ENCODE assay signal across 15 cellular contexts in genomic region chr17:69505740-69506139, GRCh38.
DNase-seq lines count a peak whose midpoint lies in the region; TF ChIP-seq lines count a peak whose summit lies in the region.
"Had no signal": no experiment of that assay in that cellular context is flagged by ENCODE, and none has a peak within 500 bp of the region (broad histone marks: within the 10 kb centered on the region; RNA-seq: fewer than 3 reads in every experiment).

No MANE protein-coding gene starts in this region.

- H2AFZ ChIP-seq in OCI-LY3 (ENCODE audit: low read depth, low read length) = no peak overlapping the region
- H2AFZ ChIP-seq: PC-9 had no signal

- H3K27me3 ChIP-seq in breast epithelium = no peaks in the 10 kb centered on the region
- H3K27me3 ChIP-seq in OCI-LY3 (ENCODE audit: low read depth, low read length) = no peaks in the 10 kb centered on the region
- H3K27me3 ChIP-seq in mesendoderm (ENCODE audit: insufficient read depth, low read length, poor library complexity) = no peaks in the 10 kb centered on the region
- H3K27me3 ChIP-seq in thymus (ENCODE audit: control insufficient read depth, insufficient read depth) = no peaks in the 10 kb centered on the region
- no peaks in the 10 kb centered on the region for H3K27me3 ChIP-seq in adrenal gland

- H2BK5ac ChIP-seq in mesendoderm (ENCODE audit: low read length) = no peak overlapping the region

- no peak overlapping the region for H4K8ac ChIP-seq in mesendoderm (ENCODE audit: low read depth, low read length)

- H4K5ac ChIP-seq in mesendoderm (ENCODE audit: low read length) = no peak overlapping the region

- no peak overlapping the region for H3K4me3 Mint-ChIP-seq in MCF 10A (ENCODE audit: unreplicated experiment)
- H3K4me3 Mint-ChIP-seq in Calu3 (ENCODE audit: low read depth, unreplicated experiment) = no peak overlapping the region
- H3K4me3 Mint-ChIP-seq: CD14-positive monocyte had no signal

- H2AK5ac ChIP-seq in mesendoderm (ENCODE audit: low read length) = no peak overlapping the region

- no CpG with 5 or more reads among the region's 3 CpGs for WGBS in mesendoderm (ENCODE audit: extremely low coverage, insufficient coverage, low lambda C conversion rate)
- WGBS in thymus = 96% methylated on average over 3 of the region's 3 CpGs
- WGBS in adrenal gland, 4 donors = 87 to 93% (median 90%) methylated on average over 3 of the region's 3 CpGs

- H3K27ac ChIP-seq in breast epithelium (peak overlapping the region; percentile 70 to 74), OCI-LY3 (ENCODE audit: low read length) (peak overlapping the region; percentile 26; the same call in 1 of the 2 replicates), mesendoderm (ENCODE audit: low read depth, low read length) (no peak overlapping the region), thymus (ENCODE audit: low read depth) (peak overlapping the region; percentile 18), adrenal gland (no peak overlapping the region)
- H3K27ac ChIP-seq: PC-9 had no signal

- H3K27me3 Mint-ChIP-seq in MCF 10A (ENCODE audit: insufficient read depth, unreplicated experiment) = no peaks in the 10 kb centered on the region
- H3K27me3 Mint-ChIP-seq in Calu3 (ENCODE audit: unreplicated experiment) = no peaks in the 10 kb centered on the region

- POLR2A ChIA-PET in MCF 10A (lab: Yijun Ruan, JAX) = interaction anchor here (0.9 to 1.5 kb wide), 3 partner anchors 9 to 34 kb away, joined by 3 read pairs; no protein-coding TSS in a partner anchor

- no peak for DNase-seq in breast epithelium (ENCODE audit: low spot score in 2 of 2)
- no peak for DNase-seq in MCF 10A (ENCODE audit: unreplicated experiment)
- DNase-seq in mesendoderm = no peak
- no peak for DNase-seq in Calu3
- no peak for DNase-seq in adrenal gland
- DNase-seq in DMS 273 (lab: John Stamatoyannopoulos, UW; ENCODE audit: unreplicated experiment) = no peak
- DNase-seq: DMS79 treated with DMSO at 0.1 percent for 48 hours, GOT3, NCI-H1436 treated with DMSO at 0.1 percent for 48 hours, NCI-H2081 treated with DMSO at 0.1 percent for 48 hours, NCI-H524 treated with DMSO at 0.1 percent for 48 hours, PC-9 had no signal

- H3K18ac ChIP-seq in mesendoderm (ENCODE audit: low read length) = peak overlapping the region; percentile 39

- H2BK120ac ChIP-seq in mesendoderm (ENCODE audit: low read depth, low read length) = no peak overlapping the region

- no peaks in the 10 kb centered on the region for H3K36me3 Mint-ChIP-seq in MCF 10A (ENCODE audit: insufficient read depth, unreplicated experiment)
- H3K36me3 Mint-ChIP-seq in Calu3 (ENCODE audit: insufficient read depth, unreplicated experiment) = peaks cover 11% of the 10 kb centered on the region

- intact Hi-C loops in breast epithelium (cut with DNase I; ENCODE audit: low total_unique reads) = no loop called here
- intact Hi-C loops in MCF 10A (cut with micrococcal nuclease) = no loop called here
- intact Hi-C loops in Calu3 (cut with micrococcal nuclease; ENCODE audit: unreplicated experiment) = no loop called here
- intact Hi-C loops in adrenal gland (cut with DNase I) = no loop called here

- H3K79me2 ChIP-seq in OCI-LY3 (ENCODE audit: low read length) = no peaks in the 10 kb centered on the region; the same call in 1 of the 2 replicates
- H3K79me2 ChIP-seq in mesendoderm (ENCODE audit: control insufficient read depth, insufficient read depth, low read length) = no peaks in the 10 kb centered on the region

- H3K79me1 ChIP-seq in mesendoderm (ENCODE audit: low read length) = no peaks in the 10 kb centered on the region

- H3K4me1 Mint-ChIP-seq in MCF 10A (ENCODE audit: insufficient read depth, unreplicated experiment) = peaks cover 15% of the 10 kb centered on the region
- H3K4me1 Mint-ChIP-seq in Calu3 (ENCODE audit: low read depth, unreplicated experiment) = peaks cover 26% of the 10 kb centered on the region

- TF ChIP-seq CTCF in breast epithelium (IDR thresholded peaks at IDR 0.05) (no peak), MCF 10A (IDR thresholded peaks at IDR 0.05; ENCODE audit: unreplicated experiment) (no peak), OCI-LY3 (IDR thresholded peaks at IDR 0.05; ENCODE audit: low read depth, low read length) (no peak), Calu3 (IDR thresholded peaks at IDR 0.05; ENCODE audit: unreplicated experiment) (no peak), adrenal gland (IDR thresholded peaks at IDR 0.05) (no peak)

- no peaks in the 10 kb centered on the region for H3K9me3 ChIP-seq in breast epithelium
- no peaks in the 10 kb centered on the region for H3K9me3 ChIP-seq in OCI-LY3 (ENCODE audit: insufficient read depth, low read length)
- no peaks in the 10 kb centered on the region for H3K9me3 ChIP-seq in thymus (ENCODE audit: control insufficient read depth)
- H3K9me3 ChIP-seq in adrenal gland (replicated peaks in 1 of 3) = peaks cover 0 to 4% (median 0%) of the 10 kb centered on the region in 3 donors

- no peaks in the 10 kb centered on the region for H4K20me1 ChIP-seq in OCI-LY3 (ENCODE audit: insufficient read depth, low read length)

- H2BK15ac ChIP-seq in mesendoderm (replicated peaks; ENCODE audit: low read depth) = no peak overlapping the region

- no peak for TF ChIP-seq POLR2A in breast epithelium (IDR thresholded peaks at IDR 0.05)
- TF ChIP-seq POLR2A in adrenal gland (IDR thresholded peaks at IDR 0.05) = no peak

- H3K9me3 Mint-ChIP-seq in MCF 10A (ENCODE audit: unreplicated experiment) = no peaks in the 10 kb centered on the region
- peaks cover 3% of the 10 kb centered on the region for H3K9me3 Mint-ChIP-seq in Calu3 (ENCODE audit: low read depth, unreplicated experiment)

- peaks cover 0 to 7% of the 10 kb centered on the region in 2 donors for H3K4me1 ChIP-seq in breast epithelium
- H3K4me1 ChIP-seq in OCI-LY3 (ENCODE audit: low read length) = peaks cover 57% of the 10 kb centered on the region
- H3K4me1 ChIP-seq in mesendoderm (ENCODE audit: control insufficient read depth, low read depth, low read length) = peaks cover 3% of the 10 kb centered on the region
- H3K4me1 ChIP-seq in thymus (ENCODE audit: control insufficient read depth, insufficient read depth, low read length) = peaks cover 3% of the 10 kb centered on the region
- H3K4me1 ChIP-seq in adrenal gland (replicated peaks in 1 of 2) = no peaks in the 10 kb centered on the region

- no peak overlapping the region for H3K56ac ChIP-seq in mesendoderm (ENCODE audit: low read length)

- H3K4me2 ChIP-seq in OCI-LY3 (ENCODE audit: low read length) (no peak overlapping the region; the same call in 1 of the 2 replicates), mesendoderm (ENCODE audit: low read length) (no peak overlapping the region)
- H3K4me2 ChIP-seq: PC-9 had no signal

- H3K9ac ChIP-seq in OCI-LY3 (ENCODE audit: low read length) = no peak overlapping the region
- no peak overlapping the region for H3K9ac ChIP-seq in mesendoderm (ENCODE audit: low read length)

- no peak overlapping the region for H3K4me3 ChIP-seq in breast epithelium
- no peak overlapping the region for H3K4me3 ChIP-seq in OCI-LY3 (ENCODE audit: low read length)
- no peak overlapping the region for H3K4me3 ChIP-seq in mesendoderm (ENCODE audit: low read length)
- no peak overlapping the region for H3K4me3 ChIP-seq in thymus (ENCODE audit: low read length)
- H3K4me3 ChIP-seq in adrenal gland = no peak overlapping the region
- H3K4me3 ChIP-seq: PC-9 had no signal

- no peak overlapping the region for H3K23ac ChIP-seq in mesendoderm (ENCODE audit: low read length)

- H3K4ac ChIP-seq in mesendoderm (ENCODE audit: low read depth, low read length) = no peak overlapping the region

- H3K36me3 ChIP-seq in breast epithelium = no peaks in the 10 kb centered on the region
- H3K36me3 ChIP-seq in OCI-LY3 (replicated peaks; ENCODE audit: low read depth, low read length) = peaks cover 35% of the 10 kb centered on the region
- H3K36me3 ChIP-seq in mesendoderm (ENCODE audit: control insufficient read depth, insufficient read depth, low read length) = no peaks in the 10 kb centered on the region
- peaks cover 6% of the 10 kb centered on the region for H3K36me3 ChIP-seq in thymus (ENCODE audit: control insufficient read depth, insufficient read depth)
- H3K36me3 ChIP-seq in adrenal gland (replicated peaks in 1 of 2) = no peaks in the 10 kb centered on the region

- CTCF ChIA-PET in MCF 10A (lab: Yijun Ruan, JAX) (interaction anchor here (0.6 to 1.1 kb wide), 4 partner anchors 40 to 1399 kb away, joined by 3 to 5 read pairs (median 4); no protein-coding TSS in a partner anchor), Calu3 (lab: Charles Lee) (interaction anchor here (1.3 kb wide), 1 partner anchor 38 kb away, joined by 6 read pairs; no protein-coding TSS in a partner anchor)

- H3K27ac Mint-ChIP-seq in MCF 10A (ENCODE audit: low read depth, unreplicated experiment) (no peak overlapping the region), Calu3 (ENCODE audit: unreplicated experiment) (no peak overlapping the region)

- BruUV-seq in MCF 10A (replicated peaks; lab: Mats Ljungman, UMichigan) = no TSS peak
- BruUV-seq in Calu3 (replicated peaks; lab: Mats Ljungman, UMichigan) = no TSS peak

Comparison
In these comparisons a context has a peak if more than half of its experiments do, and no peak if none do; other contexts are left out.
1. H3K27ac ChIP-seq: peak in breast epithelium (2 of 2), OCI-LY3 (single experiment) and thymus (single experiment); none in mesendoderm (single experiment) and adrenal gland (0 of 5).